25 cellular contexts compared by ENCODE assay signal in the genomic region with DNA sequence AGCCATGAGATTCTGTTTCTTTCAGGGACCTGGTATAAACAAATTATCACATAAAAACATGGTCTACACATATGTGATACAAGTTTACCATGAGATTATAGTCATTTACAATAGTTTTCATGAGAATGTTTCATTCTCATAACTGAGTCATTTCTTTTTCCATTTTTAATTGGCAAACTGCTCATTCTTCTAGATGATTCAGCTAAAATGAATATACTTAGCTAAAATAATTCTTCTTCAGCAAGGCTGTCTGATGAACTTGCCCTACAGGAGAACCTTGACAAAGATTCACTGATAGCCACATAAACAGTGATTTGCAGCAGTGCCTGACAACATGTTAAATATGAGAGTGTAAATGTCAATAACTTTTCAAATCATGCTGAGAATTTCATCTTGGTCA.
DNase-seq lines count a peak whose midpoint lies in the region; ATAC-seq and TF ChIP-seq lines count a peak whose summit lies in the region.
"Had no signal": no experiment of that assay in that cellular context is flagged by ENCODE, and none has a peak within 500 bp of the region (broad histone marks: within the 10 kb centered on the region; RNA-seq: fewer than 3 reads in every experiment).

No MANE protein-coding gene starts in this region.

- H3K9me3 ChIP-seq in fibroblast of lung (ENCODE audit: control insufficient read depth, insufficient read depth, low read depth, low read length), result no peaks in the 10 kb centered on the region
- no peaks in the 10 kb centered on the region for H3K9me3 ChIP-seq in ovary
- H3K9me3 ChIP-seq in testis, result no peaks in the 10 kb centered on the region
- H3K9me3 ChIP-seq: neutrophil, psoas muscle, sigmoid colon had no signal

- H3K36me3 ChIP-seq in fibroblast of lung (ENCODE audit: control insufficient read depth, insufficient read depth, low read length), result no peaks in the 10 kb centered on the region
- no peaks in the 10 kb centered on the region for H3K36me3 ChIP-seq in ovary
- no peaks in the 10 kb centered on the region for H3K36me3 ChIP-seq in testis (ENCODE audit: low read depth, missing control alignments)
- H3K36me3 ChIP-seq: heart right ventricle, neutrophil, sigmoid colon had no signal

- no peak for TF ChIP-seq EP300 in ovary (IDR thresholded peaks at IDR 0.05)

- H3K27me3 ChIP-seq in fibroblast of lung (ENCODE audit: control insufficient read depth, insufficient read depth, low read length) (no peaks in the 10 kb centered on the region), ovary (no peaks in the 10 kb centered on the region), testis (no peaks in the 10 kb centered on the region)
- H3K27me3 ChIP-seq: heart right ventricle, neutrophil, sigmoid colon had no signal

- DNase-seq in GM03348 (ENCODE audit: low spot score), result peak; percentile 27
- DNase-seq in fibroblast of lung (ENCODE audit: low read depth in 2 of 2), result peak; percentile 17 to 53
- no peak for DNase-seq in ovary
- no peak for DNase-seq in activated CD8-positive, alpha-beta memory T cell treated with anti-CD3 and anti-CD28 coated beads, Interleukin-2, amount 50 U/mL, for 48 hours
- DNase-seq in activated naive CD4-positive, alpha-beta T cell treated with anti-CD3 and anti-CD28 coated beads, Interleukin-2, amount 50 U/mL, for 16 hours, result no peak
- no peak for DNase-seq in testis
- DNase-seq: activated CD4-positive, alpha-beta T cell treated with anti-CD3 and anti-CD28 coated beads for 4 hours; activated effector memory CD4-positive, alpha-beta T cell treated with anti-CD3 and anti-CD28 coated beads, Interleukin-2, amount 50 U/mL, for 16 hours; activated naive CD8-positive, alpha-beta T cell treated with anti-CD3 and anti-CD28 coated beads for 36 hours; activated T-cell treated with anti-CD3 and anti-CD28 coated beads, Interleukin-2, amount 50 U/mL, for 24 hours; DMS79; H9; heart right ventricle; naive thymus-derived CD4-positive, alpha-beta T cell; NCI-H2029 treated with DMSO at 0.1 percent for 48 hours; NCI-H524 treated with DMSO at 0.1 percent for 48 hours; psoas muscle; sigmoid colon; trophoblast cell had no signal

- H3K9ac ChIP-seq in fibroblast of lung (ENCODE audit: insufficient read depth, low read length), result no peak overlapping the region
- H3K9ac ChIP-seq: KMS-11 had no signal

- TF ChIP-seq POLR2A in ovary (IDR thresholded peaks at IDR 0.05) (no peak), testis (IDR thresholded peaks at IDR 0.05) (no peak)

- TF ChIP-seq CTCF in fibroblast of lung (conservative IDR thresholded peaks at IDR 0.05 in 1 of 2, IDR thresholded peaks at IDR 0.05 in 1 of 2; ENCODE audit: low read depth in 1 of 2, low read length in 2 of 2), result no peak
- no peak for TF ChIP-seq CTCF in ovary (IDR thresholded peaks at IDR 0.05)
- TF ChIP-seq CTCF in testis (IDR thresholded peaks at IDR 0.05), result no peak

- H3K4me1 ChIP-seq in fibroblast of lung (ENCODE audit: control insufficient read depth, extremely low read depth, insufficient read depth, low read length) (peaks cover 8% of the 10 kb centered on the region), ovary (ENCODE audit: insufficient read depth) (no peaks in the 10 kb centered on the region), testis (no peaks in the 10 kb centered on the region)
- H3K4me1 ChIP-seq: heart right ventricle, psoas muscle had no signal

- H3K27ac ChIP-seq in fibroblast of lung (ENCODE audit: insufficient read depth, low read length) (no peak overlapping the region), ovary (no peak overlapping the region), testis (no peak overlapping the region)
- H3K27ac ChIP-seq: heart right ventricle, KMS-11, neutrophil, psoas muscle, VCaP had no signal

- H2AFZ ChIP-seq in fibroblast of lung (ENCODE audit: low read length), result no peak overlapping the region

- no peak; the same call in 2 of the 3 replicates for ATAC-seq in SK-N-SH treated with all-trans-retinoic acid at 6 μM for 48 hours
- ATAC-seq: heart right ventricle; naive thymus-derived CD4-positive, alpha-beta T cell; psoas muscle; Right ventricle myocardium inferior; stimulated activated effector memory CD8-positive, alpha-beta T cell treated with anti-CD3 and anti-CD28 coated beads, Interleukin-12 subunit alpha, Interleukin-12 subunit beta, amount 100 ng/mL, for 72 hours had no signal

- H4K20me1 ChIP-seq in fibroblast of lung (ENCODE audit: control insufficient read depth, extremely low read depth, insufficient read depth, low read length), result no peaks in the 10 kb centered on the region

- intact Hi-C loops in ovary (cut with DNase I), result loop anchor here in 1 of 4 donors (10.0 kb wide), 1 partner anchor 270 kb away; a partner anchor contains a TSS
- intact Hi-C loops in testis (cut with DNase I; ENCODE audit: low total_unique reads), result no loop called here

- no peak overlapping the region for H3K4me2 ChIP-seq in fibroblast of lung (ENCODE audit: extremely low read depth, insufficient read depth, low read length)
- H3K4me2 ChIP-seq: KMS-11 had no signal

- no peaks in the 10 kb centered on the region for H3K79me2 ChIP-seq in fibroblast of lung (ENCODE audit: control insufficient read depth, insufficient read depth, low read length)

- H3K4me3 ChIP-seq in fibroblast of lung (replicated peaks in 1 of 4; ENCODE audit: control extremely low read depth in 1 of 4, insufficient read depth in 1 of 4, low read depth in 3 of 4, low read length in 4 of 4) (no peak overlapping the region), ovary (no peak overlapping the region), testis (no peak overlapping the region)
- H3K4me3 ChIP-seq: heart right ventricle, psoas muscle, sigmoid colon had no signal

TF ChIP-seq in SK-N-SH treated with all-trans-retinoic acid at 6 μM for 48 hours, 23 proteins besides CTCF, POLR2A, EP300 and RAD21:
- no peak for TF ChIP-seq SNAI2 (CRISPR knock-in tag; IDR thresholded peaks at IDR 0.05)
- peak; percentile 38 for TF ChIP-seq ZC3H10 (CRISPR knock-in tag; IDR thresholded peaks at IDR 0.05)
- no peak for TF ChIP-seq ARNTL (CRISPR knock-in tag; IDR thresholded peaks at IDR 0.05; ENCODE audit: borderline replicate concordance, low read depth)
- TF ChIP-seq CSDC2 (CRISPR knock-in tag; IDR thresholded peaks at IDR 0.05), result no peak
- TF ChIP-seq, protein P1, sequence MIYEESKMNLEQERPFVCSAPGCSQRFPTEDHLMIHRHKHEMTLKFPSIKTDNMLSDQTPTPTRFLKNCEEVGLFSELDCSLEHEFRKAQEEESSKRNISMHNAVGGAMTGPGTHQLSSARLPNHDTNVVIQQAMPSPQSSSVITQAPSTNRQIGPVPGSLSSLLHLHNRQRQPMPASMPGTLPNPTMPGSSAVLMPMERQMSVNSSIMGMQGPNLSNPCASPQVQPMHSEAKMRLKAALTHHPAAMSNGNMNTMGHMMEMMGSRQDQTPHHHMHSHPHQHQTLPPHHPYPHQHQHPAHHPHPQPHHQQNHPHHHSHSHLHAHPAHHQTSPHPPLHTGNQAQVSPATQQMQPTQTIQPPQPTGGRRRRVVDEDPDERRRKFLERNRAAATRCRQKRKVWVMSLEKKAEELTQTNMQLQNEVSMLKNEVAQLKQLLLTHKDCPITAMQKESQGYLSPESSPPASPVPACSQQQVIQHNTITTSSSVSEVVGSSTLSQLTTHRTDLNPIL (CRISPR knock-in tag; IDR thresholded peaks at IDR 0.05; ENCODE audit: low read depth), result no peak
- TF ChIP-seq, protein P2, sequence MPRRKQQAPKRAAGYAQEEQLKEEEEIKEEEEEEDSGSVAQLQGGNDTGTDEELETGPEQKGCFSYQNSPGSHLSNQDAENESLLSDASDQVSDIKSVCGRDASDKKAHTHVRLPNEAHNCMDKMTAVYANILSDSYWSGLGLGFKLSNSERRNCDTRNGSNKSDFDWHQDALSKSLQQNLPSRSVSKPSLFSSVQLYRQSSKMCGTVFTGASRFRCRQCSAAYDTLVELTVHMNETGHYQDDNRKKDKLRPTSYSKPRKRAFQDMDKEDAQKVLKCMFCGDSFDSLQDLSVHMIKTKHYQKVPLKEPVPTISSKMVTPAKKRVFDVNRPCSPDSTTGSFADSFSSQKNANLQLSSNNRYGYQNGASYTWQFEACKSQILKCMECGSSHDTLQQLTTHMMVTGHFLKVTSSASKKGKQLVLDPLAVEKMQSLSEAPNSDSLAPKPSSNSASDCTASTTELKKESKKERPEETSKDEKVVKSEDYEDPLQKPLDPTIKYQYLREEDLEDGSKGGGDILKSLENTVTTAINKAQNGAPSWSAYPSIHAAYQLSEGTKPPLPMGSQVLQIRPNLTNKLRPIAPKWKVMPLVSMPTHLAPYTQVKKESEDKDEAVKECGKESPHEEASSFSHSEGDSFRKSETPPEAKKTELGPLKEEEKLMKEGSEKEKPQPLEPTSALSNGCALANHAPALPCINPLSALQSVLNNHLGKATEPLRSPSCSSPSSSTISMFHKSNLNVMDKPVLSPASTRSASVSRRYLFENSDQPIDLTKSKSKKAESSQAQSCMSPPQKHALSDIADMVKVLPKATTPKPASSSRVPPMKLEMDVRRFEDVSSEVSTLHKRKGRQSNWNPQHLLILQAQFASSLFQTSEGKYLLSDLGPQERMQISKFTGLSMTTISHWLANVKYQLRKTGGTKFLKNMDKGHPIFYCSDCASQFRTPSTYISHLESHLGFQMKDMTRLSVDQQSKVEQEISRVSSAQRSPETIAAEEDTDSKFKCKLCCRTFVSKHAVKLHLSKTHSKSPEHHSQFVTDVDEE (CRISPR knock-in tag; IDR thresholded peaks at IDR 0.05), result no peak
TF ChIP-seq in SK-N-SH treated with all-trans-retinoic acid at 6 μM for 48 hours: peak in this region for 1.

Comparison
In these comparisons a context has a peak if more than half of its experiments do, and no peak if none do; other contexts are left out.
1. DNase-seq: peak in GM03348 (single experiment) and fibroblast of lung (2 of 2); none in ovary (0 of 5), activated CD8-positive, alpha-beta memory T cell treated with anti-CD3 and anti-CD28 coated beads, Interleukin-2, amount 50 U/mL, for 48 hours (single experiment), activated naive CD4-positive, alpha-beta T cell treated with anti-CD3 and anti-CD28 coated beads, Interleukin-2, amount 50 U/mL, for 16 hours (single experiment) and testis (single experiment).